ENCODE assay signal across 18 cellular contexts in genomic region chr6:50270427-50270826, GRCh38.
DNase-seq lines count a peak whose midpoint lies in the region; ATAC-seq lines count a peak whose summit lies in the region.
"Had no signal": no experiment of that assay in that cellular context is flagged by ENCODE, and none has a peak within 500 bp of the region (broad histone marks: within the 10 kb centered on the region; RNA-seq: fewer than 3 reads in every experiment).

No MANE protein-coding gene starts in this region.

- H4K8ac ChIP-seq in mesendoderm (ENCODE audit: low read depth, low read length), result no peak overlapping the region

- no peak overlapping the region for H3K4me2 ChIP-seq in mesendoderm (ENCODE audit: low read length)

- no peaks in the 10 kb centered on the region for H3K4me1 Mint-ChIP-seq in activated CD4-positive, alpha-beta T cell treated with anti-CD3 and anti-CD28 coated beads, Interleukin-2, amount 10 ng/mL, durations not matched to agents 7 days and 5 days
- no peaks in the 10 kb centered on the region for H3K4me1 Mint-ChIP-seq in stimulated activated naive CD8-positive, alpha-beta T cell treated with anti-CD3 and anti-CD28 coated beads, Interleukin-15, amount 100 ng/mL, for 72 hours
- H3K4me1 Mint-ChIP-seq: CD4-positive, CD25-positive, alpha-beta regulatory T cell; T-cell had no signal

- H2BK15ac ChIP-seq in mesendoderm (replicated peaks; ENCODE audit: low read depth), result no peak overlapping the region

- no peak overlapping the region for H3K4me3 ChIP-seq in mesendoderm (ENCODE audit: low read length)

- H3K56ac ChIP-seq in mesendoderm (ENCODE audit: low read length), result no peak overlapping the region

- POLR2A ChIA-PET in activated CD4-positive, alpha-beta T cell treated with anti-CD3 and anti-CD28 coated beads, Interleukin-2, amount 10 ng/mL, durations not matched to agents 7 days and 5 days (lab: Charles Lee), result no interaction called here

- no peak overlapping the region for H3K27ac ChIP-seq in mesendoderm (ENCODE audit: low read depth, low read length)

- no peak overlapping the region for H3K23ac ChIP-seq in mesendoderm (ENCODE audit: low read length)

- no peak overlapping the region for H2AK5ac ChIP-seq in mesendoderm (ENCODE audit: low read length)

- H3K27ac Mint-ChIP-seq in activated CD4-positive, alpha-beta T cell treated with anti-CD3 and anti-CD28 coated beads, Interleukin-2, amount 10 ng/mL, durations not matched to agents 7 days and 5 days, result no peak overlapping the region
- no peak overlapping the region for H3K27ac Mint-ChIP-seq in stimulated activated naive CD8-positive, alpha-beta T cell treated with anti-CD3 and anti-CD28 coated beads, Interleukin-15, amount 100 ng/mL, for 72 hours
- H3K27ac Mint-ChIP-seq: CD4-positive, CD25-positive, alpha-beta regulatory T cell; T-cell had no signal

- H4K5ac ChIP-seq in mesendoderm (ENCODE audit: low read length), result no peak overlapping the region

- H2BK120ac ChIP-seq in mesendoderm (ENCODE audit: low read depth, low read length), result no peak overlapping the region

- no peak overlapping the region for H2BK5ac ChIP-seq in mesendoderm (ENCODE audit: low read length)

- no peaks in the 10 kb centered on the region for H3K79me1 ChIP-seq in mesendoderm (ENCODE audit: low read length)

- no peaks in the 10 kb centered on the region for H3K36me3 Mint-ChIP-seq in activated CD4-positive, alpha-beta T cell treated with anti-CD3 and anti-CD28 coated beads, Interleukin-2, amount 10 ng/mL, durations not matched to agents 7 days and 5 days (ENCODE audit: low read depth)
- H3K36me3 Mint-ChIP-seq: CD4-positive, CD25-positive, alpha-beta regulatory T cell; T-cell had no signal

- H3K9me3 Mint-ChIP-seq in activated CD4-positive, alpha-beta T cell treated with anti-CD3 and anti-CD28 coated beads, Interleukin-2, amount 10 ng/mL, durations not matched to agents 7 days and 5 days, result peaks cover 3% of the 10 kb centered on the region
- peaks cover 9 to 15% of the 10 kb centered on the region in 2 donors for H3K9me3 Mint-ChIP-seq in stimulated activated naive CD8-positive, alpha-beta T cell treated with anti-CD3 and anti-CD28 coated beads, Interleukin-15, amount 100 ng/mL, for 72 hours

- H3K9ac ChIP-seq in mesendoderm (ENCODE audit: low read length), result no peak overlapping the region

- no peaks in the 10 kb centered on the region for H3K27me3 Mint-ChIP-seq in activated CD4-positive, alpha-beta T cell treated with anti-CD3 and anti-CD28 coated beads, Interleukin-2, amount 10 ng/mL, durations not matched to agents 7 days and 5 days
- H3K27me3 Mint-ChIP-seq in stimulated activated naive CD8-positive, alpha-beta T cell treated with anti-CD3 and anti-CD28 coated beads, Interleukin-15, amount 100 ng/mL, for 72 hours, result no peaks in the 10 kb centered on the region
- H3K27me3 Mint-ChIP-seq: CD4-positive, CD25-positive, alpha-beta regulatory T cell; T-cell had no signal

- WGBS in mesendoderm (ENCODE audit: extremely low coverage, insufficient coverage, low lambda C conversion rate), result no CpG with 5 or more reads among the region's 1 CpG

- CTCF ChIA-PET in activated CD4-positive, alpha-beta T cell treated with anti-CD3 and anti-CD28 coated beads, Interleukin-2, amount 10 ng/mL, durations not matched to agents 7 days and 5 days (lab: Charles Lee), result no interaction called here

- no peak overlapping the region for H3K4ac ChIP-seq in mesendoderm (ENCODE audit: low read depth, low read length)

- H3K27me3 ChIP-seq in mesendoderm (ENCODE audit: insufficient read depth, low read length, poor library complexity), result no peaks in the 10 kb centered on the region

- no peaks in the 10 kb centered on the region for H3K4me1 ChIP-seq in mesendoderm (ENCODE audit: control insufficient read depth, low read depth, low read length)

- peak; percentile 9 for DNase-seq in COLO668 (lab: John Stamatoyannopoulos, UW; ENCODE audit: unreplicated experiment)
- DNase-seq in HT1080 (ENCODE audit: low read depth), result peak; percentile 2
- DNase-seq in OCI-M1 (lab: John Stamatoyannopoulos, UW), result peak; percentile 57
- peak; percentile 40 for DNase-seq in mesendoderm
- no peak for DNase-seq in RKO (ENCODE audit: low spot score)
- DNase-seq in activated CD4-positive, alpha-beta T cell treated with anti-CD3 and anti-CD28 coated beads, Interleukin-2, amount 10 ng/mL, durations not matched to agents 7 days and 5 days, result no peak
- no peak for DNase-seq in AG08396 (ENCODE audit: low spot score)
- no peak for DNase-seq in stimulated activated naive CD8-positive, alpha-beta T cell treated with anti-CD3 and anti-CD28 coated beads, Interleukin-15, amount 100 ng/mL, for 72 hours
- DNase-seq: CD4-positive, CD25-positive, alpha-beta regulatory T cell; H7; Karpas-422; MM.1S; NCI-H1105 treated with DMSO at 0.1 percent for 48 hours; NCI-H187; NCI-H2171 treated with DMSO at 0.1 percent for 48 hours; NCI-H526 treated with DMSO at 0.1 percent for 48 hours; T-cell had no signal

- no peak overlapping the region for H3K4me3 Mint-ChIP-seq in activated CD4-positive, alpha-beta T cell treated with anti-CD3 and anti-CD28 coated beads, Interleukin-2, amount 10 ng/mL, durations not matched to agents 7 days and 5 days
- no peak overlapping the region for H3K4me3 Mint-ChIP-seq in stimulated activated naive CD8-positive, alpha-beta T cell treated with anti-CD3 and anti-CD28 coated beads, Interleukin-15, amount 100 ng/mL, for 72 hours
- H3K4me3 Mint-ChIP-seq: CD4-positive, CD25-positive, alpha-beta regulatory T cell; T-cell had no signal

- no peaks in the 10 kb centered on the region for H3K79me2 ChIP-seq in mesendoderm (ENCODE audit: control insufficient read depth, insufficient read depth, low read length)

- no peak overlapping the region for H3K18ac ChIP-seq in mesendoderm (ENCODE audit: low read length)

- H3K36me3 ChIP-seq in mesendoderm (ENCODE audit: control insufficient read depth, insufficient read depth, low read length), result no peaks in the 10 kb centered on the region

- ATAC-seq in stimulated activated naive CD8-positive, alpha-beta T cell treated with anti-CD3 and anti-CD28 coated beads, Interleukin-15, amount 100 ng/mL, for 72 hours, result no peak
- ATAC-seq: Panc1, T-cell had no signal

Comparison
In these comparisons a context has a peak if more than half of its experiments do, and no peak if none do; other contexts are left out.
1. DNase-seq: peak in COLO668 (single experiment), HT1080 (single experiment), OCI-M1 (single experiment) and mesendoderm (single experiment); none in RKO (single experiment), activated CD4-positive, alpha-beta T cell treated with anti-CD3 and anti-CD28 coated beads, Interleukin-2, amount 10 ng/mL, durations not matched to agents 7 days and 5 days (single experiment), AG08396 (single experiment) and stimulated activated naive CD8-positive, alpha-beta T cell treated with anti-CD3 and anti-CD28 coated beads, Interleukin-15, amount 100 ng/mL, for 72 hours (0 of 2).